Comparison of ENCODE assay signal across 9 cellular contexts in the genomic region with DNA sequence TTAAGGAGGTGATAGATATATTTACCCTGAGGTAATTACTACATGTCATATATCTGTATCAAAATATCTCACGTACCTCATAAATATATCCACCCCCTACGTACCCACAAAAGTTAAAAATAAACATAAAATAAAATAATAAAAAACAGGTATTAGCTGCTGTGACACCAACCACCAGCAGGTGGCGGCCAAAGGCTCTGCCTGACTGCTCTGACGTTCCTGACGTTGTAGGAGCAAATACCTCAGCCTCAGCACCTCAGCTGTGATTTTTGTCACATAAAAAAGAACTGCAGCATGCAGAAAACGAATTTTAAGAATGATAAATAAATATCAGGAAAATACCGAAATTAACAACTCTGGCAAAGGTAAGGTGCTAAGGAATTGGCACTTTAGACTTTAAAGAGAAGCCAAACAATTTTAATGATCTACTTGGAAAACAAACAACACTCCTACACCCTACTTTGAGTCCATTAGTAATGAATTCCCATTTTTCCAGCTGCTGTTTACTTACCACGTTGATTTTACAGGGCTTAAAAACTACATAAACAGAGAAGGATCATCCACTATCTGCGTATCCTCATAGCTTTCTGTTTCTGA.
A peak's percentile ranks its signal among the peaks of the same experiment; 100 is the strongest.
DNase-seq lines count a peak whose midpoint lies in the region; ATAC-seq and TF ChIP-seq lines count a peak whose summit lies in the region.
"Had no signal": no experiment of that assay in that cellular context is flagged by ENCODE, and none has a peak within 500 bp of the region (broad histone marks: within the 10 kb centered on the region; RNA-seq: fewer than 3 reads in every experiment).

No MANE protein-coding gene starts in this region.

- no peaks in the 10 kb centered on the region for H4K20me1 ChIP-seq in SU-DHL-6 (ENCODE audit: low read depth, low read length)

- H3K9ac ChIP-seq in SU-DHL-6 (ENCODE audit: low read length) = no peak overlapping the region

- TF ChIP-seq RAD21 in Ishikawa (IDR thresholded peaks at IDR 0.05; ENCODE audit: low read depth) = peak; percentile 75

- H3K4me3 ChIP-seq in AG04450 (ENCODE audit: low read depth, low read length) = no peak overlapping the region
- no peak overlapping the region for H3K4me3 ChIP-seq in SU-DHL-6 (ENCODE audit: insufficient read depth, low read length, poor library complexity, severe bottlenecking)
- H3K4me3 ChIP-seq in astrocyte of the spinal cord (ENCODE audit: low read depth, low read length) = no peak overlapping the region
- H3K4me3 ChIP-seq: skin epidermis had no signal

- H3K79me2 ChIP-seq in SU-DHL-6 (ENCODE audit: insufficient read depth, low read length) = no peaks in the 10 kb centered on the region

- ATAC-seq in GM18505 (IDR thresholded peaks at IDR 0.05; ENCODE audit: unreplicated experiment) = peak; percentile 50

- no peaks in the 10 kb centered on the region for H3F3A ChIP-seq in SU-DHL-6 (ENCODE audit: insufficient read depth)

- no peak for TF ChIP-seq EP300 in Ishikawa (IDR thresholded peaks at IDR 0.05; ENCODE audit: borderline replicate concordance)

- TF ChIP-seq CTCF in AG04450 (IDR thresholded peaks at IDR 0.05; ENCODE audit: low read depth, low read length) (peak; percentile 96), SU-DHL-6 (IDR thresholded peaks at IDR 0.05; ENCODE audit: insufficient read depth, low read length, poor library complexity, severe bottlenecking) (peak; percentile 98), astrocyte of the spinal cord (IDR thresholded peaks at IDR 0.05; ENCODE audit: low read depth, low read length) (peak; percentile 95)

- TF ChIP-seq POLR2A in GM18505 (IDR thresholded peaks at IDR 0.05; ENCODE audit: borderline replicate concordance, extremely low read depth, insufficient read depth, insufficient read length) = no peak

- POLR2A ChIA-PET in AG04450 (lab: Yijun Ruan, JAX) = no interaction called here

- CTCF ChIA-PET in AG04450 (lab: Charles Lee) = interaction anchor here (0.6 to 2.3 kb wide), 28 partner anchors 9 to 1135 kb away, joined by 3 to 47 read pairs (median 4); no protein-coding TSS in a partner anchor

- H3K27me3 ChIP-seq in AG04450 (ENCODE audit: control insufficient read depth, insufficient read depth, low read length) = no peaks in the 10 kb centered on the region
- no peaks in the 10 kb centered on the region for H3K27me3 ChIP-seq in SU-DHL-6 (ENCODE audit: low read length)

- H2AFZ ChIP-seq in SU-DHL-6 (ENCODE audit: low read depth, low read length, severe bottlenecking) = no peak overlapping the region

- H3K9me2 ChIP-seq in SU-DHL-6 (replicated peaks; ENCODE audit: insufficient read depth, low read length) = no peaks in the 10 kb centered on the region

- H3K9me3 ChIP-seq in AG04450 (ENCODE audit: control insufficient read depth, insufficient read depth, low read length) (no peaks in the 10 kb centered on the region), SU-DHL-6 (ENCODE audit: insufficient read depth, low read length) (no peaks in the 10 kb centered on the region)

- no peak overlapping the region for H3K27ac ChIP-seq in AG04450 (ENCODE audit: low read depth, low read length)
- no peak overlapping the region for H3K27ac ChIP-seq in SU-DHL-6 (ENCODE audit: low read depth, low read length)
- H3K27ac ChIP-seq: skin epidermis had no signal

- H3K36me3 ChIP-seq in SU-DHL-6 (ENCODE audit: low read length) = no peaks in the 10 kb centered on the region

- no peak overlapping the region for H3K4me2 ChIP-seq in SU-DHL-6 (ENCODE audit: low read depth, low read length, poor library complexity, severe bottlenecking)

- in situ Hi-C loops in astrocyte of the spinal cord (cut with HindIII; ENCODE audit: low sequenced_read_pairs) = no loop called here

- peak; percentile 15 for DNase-seq in AG04450 (ENCODE audit: low read depth, low spot score)
- peak; percentile 47 for DNase-seq in astrocyte of the spinal cord (ENCODE audit: low read depth, low spot score)
- peak; percentile 72 for DNase-seq in iPS-NIHi7 (ENCODE audit: extremely low spot score)
- DNase-seq in stimulated activated CD4-positive, alpha-beta T cell treated with anti-CD3 and anti-CD28 coated beads, Interleukin-15, amount 100 ng/mL, for 24 hours = peak; percentile 63
- no peak for DNase-seq in OCI-M2 (lab: John Stamatoyannopoulos, UW; ENCODE audit: unreplicated experiment)

TF ChIP-seq in Ishikawa, 13 proteins besides CTCF, POLR2A, EP300 and RAD21:
- TF ChIP-seq YY1 (IDR thresholded peaks at IDR 0.05; ENCODE audit: low read depth) = no peak
- TF ChIP-seq TEAD4 (IDR thresholded peaks at IDR 0.05) = no peak
- no peak for TF ChIP-seq USF1 (IDR thresholded peaks at IDR 0.05)
- no peak for TF ChIP-seq FOXM1 (IDR thresholded peaks at IDR 0.05; ENCODE audit: borderline replicate concordance, low read depth)
- TF ChIP-seq, protein P1, sequence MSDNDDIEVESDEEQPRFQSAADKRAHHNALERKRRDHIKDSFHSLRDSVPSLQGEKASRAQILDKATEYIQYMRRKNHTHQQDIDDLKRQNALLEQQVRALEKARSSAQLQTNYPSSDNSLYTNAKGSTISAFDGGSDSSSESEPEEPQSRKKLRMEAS (IDR thresholded peaks at IDR 0.05) = no peak
